ENCODE assay signal across 9 cellular contexts in the genomic region with DNA sequence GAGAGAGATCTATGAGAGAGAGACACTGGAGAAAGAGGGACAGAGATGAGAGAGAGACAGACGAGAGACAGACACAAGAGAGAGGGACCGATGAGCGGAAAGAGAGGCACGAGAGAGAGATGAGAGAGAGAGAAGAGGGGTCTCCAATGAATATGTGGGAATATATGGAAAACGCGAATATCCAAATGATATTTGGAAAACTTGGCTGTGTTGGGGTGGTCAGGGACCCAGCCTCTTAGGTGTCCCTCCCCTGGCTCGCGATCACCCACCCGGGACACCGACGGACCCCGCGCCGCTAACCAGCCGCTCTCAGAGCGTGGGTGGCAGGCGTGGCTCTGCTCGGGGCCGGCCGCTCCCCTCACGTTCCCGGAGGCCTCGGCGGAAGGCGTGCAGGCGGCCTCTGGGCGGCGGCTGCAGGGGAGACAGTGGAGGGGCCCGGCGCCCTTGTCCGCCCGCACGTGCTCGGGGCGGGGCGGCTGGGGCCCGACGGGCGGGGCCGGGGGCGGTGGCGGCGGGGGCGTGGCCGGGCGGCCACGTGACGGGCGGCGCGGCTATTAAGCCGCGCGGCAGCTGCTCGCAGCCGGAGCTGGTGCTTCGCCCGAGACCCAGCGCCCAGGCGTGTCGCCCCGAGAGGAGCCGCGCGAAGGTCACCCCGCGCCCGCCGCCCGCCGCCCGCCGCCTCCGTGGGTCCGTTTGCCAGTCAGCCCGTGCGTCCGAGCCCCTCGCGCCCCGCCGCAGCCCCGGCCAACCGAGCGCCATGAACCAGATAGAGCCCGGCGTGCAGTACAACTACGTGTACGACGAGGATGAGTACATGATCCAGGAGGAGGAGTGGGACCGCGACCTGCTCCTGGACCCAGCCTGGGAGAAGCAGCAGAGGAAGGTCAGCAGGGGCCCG. TPM values are rescaled to one million over a fixed set of nuclear protein-coding genes. Genes with fewer than 3 reads are reported as not detected.
DNase-seq lines count a peak whose midpoint lies in the region; ATAC-seq and TF ChIP-seq lines count a peak whose summit lies in the region.
"Had no signal": no experiment of that assay in that cellular context is flagged by ENCODE, and none has a peak within 500 bp of the region (broad histone marks: within the 10 kb centered on the region; RNA-seq: fewer than 3 reads in every experiment).

Gene ACTN2, plus strand, starts transcription at position 583 of the 898 bp plus-strand sequence. Its CDS starts 175 bp downstream, at position 758.

- H3K27me3 ChIP-seq in Panc1 (ENCODE audit: control insufficient read depth, insufficient read depth, low read length) (peaks cover 7% of the 10 kb centered on the region; the same call in 1 of the 2 replicates), trophoblast cell (ENCODE audit: insufficient read depth, low read length) (peaks cover 13% of the 10 kb centered on the region)

- H3K79me2 ChIP-seq in trophoblast cell (ENCODE audit: control insufficient read depth, insufficient read depth, low read length, poor library complexity) = peaks cover 2% of the 10 kb centered on the region

- H3K4me2 ChIP-seq in trophoblast cell (ENCODE audit: low read length) = peak within 1 kb of the TSS; percentile 61

- no peak within 1 kb of the TSS for H2BK5ac ChIP-seq in trophoblast cell (ENCODE audit: low read depth, low read length, poor library complexity)

- peaks cover 2% of the 10 kb centered on the region for H3K79me1 ChIP-seq in trophoblast cell (ENCODE audit: low read length)

- in situ Hi-C loops in Panc1 (cut with HindIII; ENCODE audit: low pct_unique_long_range_greater_than_20kb, low sequenced_read_pairs) = no loop called here

- CTCF ChIA-PET in Panc1 (lab: Charles Lee) = interaction anchor here (0.6 kb wide), 1 partner anchor 240 kb away, joined by 7 read pairs; no protein-coding TSS in a partner anchor

- no peak for TF ChIP-seq CTCF in Panc1 (IDR thresholded peaks at IDR 0.05)

- POLR2A ChIA-PET in Panc1 (lab: Charles Lee) = no interaction called here

- DNase-seq in Panc1 (ENCODE audit: low read depth, low spot score) (no peak), Right ventricle myocardium superior (peak; percentile 80), trophoblast cell (peak; percentile 6 to 33), ureter (ENCODE audit: low spot score) (peak; percentile 50), kidney glomerular epithelial cell (lab: John Stamatoyannopoulos, UW) (no peak)
- peak; percentile 48 for DNase-seq in activated naive CD4-positive, alpha-beta T cell treated with Interleukin-2 at 50 U/mL for 16 hours

- H4K12ac ChIP-seq in trophoblast cell (ENCODE audit: low read depth, low read length) = peak within 1 kb of the TSS; percentile 25

- H3K9me3 ChIP-seq in Panc1 (ENCODE audit: control insufficient read depth, insufficient read depth, low read depth, low read length) (no peaks in the 10 kb centered on the region), trophoblast cell (ENCODE audit: insufficient read depth, low read depth, low read length) (no peaks in the 10 kb centered on the region)

- no CpG with 5 or more reads among the region's 93 CpGs for WGBS in trophoblast cell (ENCODE audit: extremely low coverage, insufficient coverage, insufficient read length)

- H3K36me3 ChIP-seq in Panc1 (ENCODE audit: control insufficient read depth, insufficient read depth, low read length) (no peaks in the 10 kb centered on the region), trophoblast cell (ENCODE audit: control insufficient read depth in 1 of 2, insufficient read depth in 2 of 2, low read length in 2 of 2) (no peaks in the 10 kb centered on the region)
- H3K36me3 ChIP-seq: SJSA1 had no signal

- peak; percentile 92 for ATAC-seq in GM18519 (IDR thresholded peaks at IDR 0.05; ENCODE audit: low FRiP score, unreplicated experiment)
- peak; percentile 81 for ATAC-seq in HG02970 (IDR thresholded peaks at IDR 0.05; ENCODE audit: low FRiP score, unreplicated experiment)
- ATAC-seq in Panc1 = peak; percentile 82
- peak; percentile 66 for ATAC-seq in Right ventricle myocardium superior (ENCODE audit: poor library complexity)

- H3K18ac ChIP-seq in trophoblast cell (ENCODE audit: low read length) = no peak within 1 kb of the TSS

- H3K4ac ChIP-seq in trophoblast cell (ENCODE audit: low read depth, low read length) = no peak within 1 kb of the TSS

- BruUV-seq in Panc1 (replicated peaks; lab: Mats Ljungman, UMichigan) = no TSS peak

- H2BK12ac ChIP-seq in trophoblast cell (ENCODE audit: low read length) = no peak within 1 kb of the TSS

- no peak within 1 kb of the TSS for H3K27ac ChIP-seq in Panc1 (ENCODE audit: low read length)
- no peak within 1 kb of the TSS for H3K27ac ChIP-seq in trophoblast cell (ENCODE audit: low read depth, low read length)
- H3K27ac ChIP-seq: SJSA1 had no signal

- H2BK120ac ChIP-seq in trophoblast cell (ENCODE audit: insufficient read depth, low read length, poor library complexity) = no peak within 1 kb of the TSS

- no peak within 1 kb of the TSS for H3K23ac ChIP-seq in trophoblast cell (ENCODE audit: low read length)

- H3K4me3 ChIP-seq in Panc1 (ENCODE audit: low read depth in 2 of 2, low read length in 2 of 2) (peak within 1 kb of the TSS; percentile 32 to 35), trophoblast cell (ENCODE audit: low read depth, low read length) (peak within 1 kb of the TSS; percentile 29)
- H3K4me3 ChIP-seq: SJSA1 had no signal

- no peak within 1 kb of the TSS for H2AK5ac ChIP-seq in trophoblast cell (ENCODE audit: low read length)

- no peak within 1 kb of the TSS for H3K9ac ChIP-seq in trophoblast cell (ENCODE audit: low read length)

- H4K8ac ChIP-seq in trophoblast cell (ENCODE audit: low read depth, low read length) = peak within 1 kb of the TSS; percentile 22

- no peak within 1 kb of the TSS for H4K91ac ChIP-seq in trophoblast cell (ENCODE audit: low read depth, low read length)

- intact Hi-C loops in Panc1 (cut with micrococcal nuclease; ENCODE audit: unreplicated experiment) = loop anchor here (5.0 kb wide), 1 partner anchor 79 kb away; no protein-coding TSS in a partner anchor
- intact Hi-C loops in Right ventricle myocardium superior (cut with DNase I) = loop anchor here (10.0 kb wide), 1 partner anchor 71 kb away; no protein-coding TSS in a partner anchor

- H3K4me1 ChIP-seq in Panc1 (ENCODE audit: control insufficient read depth, insufficient read depth, low read length) = no peaks in the 10 kb centered on the region
- peaks cover 6 to 8% of the 10 kb centered on the region in 2 experiments for H3K4me1 ChIP-seq in trophoblast cell (ENCODE audit: control insufficient read depth in 1 of 2, insufficient read depth in 2 of 2, low read length in 2 of 2)

- peak within 1 kb of the TSS; percentile 65 for H2AFZ ChIP-seq in trophoblast cell (ENCODE audit: insufficient read depth, low read length, poor library complexity)

- H3K14ac ChIP-seq in trophoblast cell (ENCODE audit: low read length) = no peak within 1 kb of the TSS

RNA-seq across cellular contexts. Expression of gene ACTN2, which starts in this region (rescaled TPM):
- 0.49 TPM for total RNA-seq in Panc1 (2021; ENCODE audit: unreplicated experiment)
- 1.6 TPM for polyA plus RNA-seq in Panc1 (2012; ENCODE audit: insufficient read length)
- total RNA-seq in Right ventricle myocardium superior = 1,943 TPM
- 6.9 and 8.3 TPM in 2 replicates for polyA plus RNA-seq in trophoblast cell (2013)
- 6.7 TPM for total RNA-seq in ureter
- total RNA-seq: SJSA1 had no signal

Comparison
In these comparisons a context has a peak if more than half of its experiments do, and no peak if none do; other contexts are left out.
1. RNA of gene ACTN2 (total RNA-seq): 1,943 TPM in Right ventricle myocardium superior (single experiment); 6.7 TPM in ureter (single experiment) and 0.49 TPM in Panc1 (single experiment); every median in the first group is over 100 times any median in the second.
2. DNase-seq: peak in activated naive CD4-positive, alpha-beta T cell treated with Interleukin-2 at 50 U/mL for 16 hours (single experiment), Right ventricle myocardium superior (single experiment), trophoblast cell (2 of 2) and ureter (single experiment); none in Panc1 (single experiment) and kidney glomerular epithelial cell (single experiment).
3. Peak in every context shown above with its lines, with median percentiles within 50 percentile points of each other: ATAC-seq.